25 cellular contexts compared by ENCODE assay signal in genomic region chr2:30803281-30803680, GRCh38. TPM values are rescaled to one million over a fixed set of nuclear protein-coding genes. Genes with fewer than 3 reads are reported as not detected.
DNase-seq lines count a peak whose midpoint lies in the region; ATAC-seq, FAIRE-seq and TF ChIP-seq lines count a peak whose summit lies in the region.
"Had no signal": no experiment of that assay in that cellular context is flagged by ENCODE, and none has a peak within 500 bp of the region (broad histone marks: within the 10 kb centered on the region; RNA-seq: fewer than 3 reads in every experiment).

No MANE protein-coding gene starts in this region.

- DNase-seq in HepG2 (ENCODE audit: low spot score) (no peak), right lobe of liver (no peak), WERI-Rb-1 (no peak), neuronal stem cell (ENCODE audit: low spot score) (no peak), A172 (ENCODE audit: low spot score) (no peak)
- no peak for DNase-seq in CD4-positive, alpha-beta T cell
- DNase-seq: AML-193; Calu3; KG1; MG63; NCI-H446; NCI-H524 treated with DMSO at 0.1 percent for 48 hours; NCI-H82; NK-92 treated with Interleukin-12 subunit alpha and Interleukin-12 subunit beta, amount 100 ng/mL, for 24 hours; SHP77 had no signal

- no peak overlapping the region for H3K27ac Mint-ChIP-seq in CD4-positive, alpha-beta T cell
- H3K27ac Mint-ChIP-seq: CD14-positive monocyte had no signal

- TF ChIP-seq POLR2A in HepG2 (IDR thresholded peaks at IDR 0.05; ENCODE audit: insufficient read depth in 1 of 2, low read depth in 2 of 2, low read length in 2 of 2) (no peak), right lobe of liver (IDR thresholded peaks at IDR 0.05) (no peak)

- no peak overlapping the region for H3K23ac ChIP-seq in neuronal stem cell (ENCODE audit: low read depth, low read length, poor library complexity)

- no peak for FAIRE-seq in HepG2 (lab: Jason Lieb, UNC)
- FAIRE-seq: A204.1, GM18507, H54, HTR-8/SVneo had no signal

- H3K4me1 ChIP-seq in HepG2 (ENCODE audit: insufficient read depth, low read length) (no peaks in the 10 kb centered on the region), right lobe of liver (peaks cover 0 to 14% (median 0%) of the 10 kb centered on the region in 4 donors), neuronal stem cell (ENCODE audit: control insufficient read depth in 2 of 2, insufficient read depth in 1 of 2, low read depth in 1 of 2, low read length in 2 of 2) (peaks cover 0 to 4% of the 10 kb centered on the region in 2 donors)

- no peaks in the 10 kb centered on the region for H3K79me1 ChIP-seq in neuronal stem cell (ENCODE audit: low read depth, low read length)

- H3K9ac ChIP-seq in HepG2 (ENCODE audit: insufficient read depth, low read depth, low read length): no peak overlapping the region
- H3K9ac ChIP-seq in neuronal stem cell (ENCODE audit: low read depth, low read length, poor library complexity): no peak overlapping the region

- H3K4ac ChIP-seq in neuronal stem cell (ENCODE audit: low read length): no peak overlapping the region

- no peaks in the 10 kb centered on the region for H4K20me1 ChIP-seq in HepG2 (ENCODE audit: insufficient read depth, low read length)

- ATAC-seq in HepG2 (peak; percentile 32; the same call in 1 of the 3 replicates), right lobe of liver (no peak), HG02763 (IDR thresholded peaks at IDR 0.05; ENCODE audit: unreplicated experiment) (no peak)
- no peak for ATAC-seq in CD4-positive, alpha-beta T cell (ENCODE audit: poor library complexity)
- ATAC-seq: Panc1 had no signal

- H4K91ac ChIP-seq in neuronal stem cell (ENCODE audit: low read depth, low read length, poor library complexity): no peak overlapping the region

- H3K27me3 ChIP-seq in HepG2 (ENCODE audit: control insufficient read depth in 1 of 2, insufficient read depth in 2 of 2, low read length in 2 of 2) (peaks cover 0 to 22% of the 10 kb centered on the region in 2 experiments; a peak in 2 of 5 replicates), right lobe of liver (no peaks in the 10 kb centered on the region), WERI-Rb-1 (ENCODE audit: insufficient read depth, low read depth, severe bottlenecking) (no peaks in the 10 kb centered on the region), neuronal stem cell (ENCODE audit: control insufficient read depth in 3 of 3, insufficient read depth in 3 of 3, low read depth in 1 of 3, low read length in 3 of 3) (no peaks in the 10 kb centered on the region)
- H3K27me3 ChIP-seq in CD4-positive, alpha-beta T cell (ENCODE audit: control insufficient read depth, insufficient read depth, low read length): peaks cover 5% of the 10 kb centered on the region

- TF ChIP-seq EP300 in HepG2 (IDR thresholded peaks at IDR 0.05; ENCODE audit: low read depth in 2 of 2, low read length in 2 of 2) (no peak), HepG2 (CRISPR knock-in tag; IDR thresholded peaks at IDR 0.05; ENCODE audit: borderline replicate concordance) (no peak)

- H3K4me3 Mint-ChIP-seq in CD4-positive, alpha-beta T cell: no peak overlapping the region
- H3K4me3 Mint-ChIP-seq: CD14-positive monocyte had no signal

- 11% methylated on average over 5 of the region's 6 CpGs for WGBS in HepG2 (ENCODE audit: low lambda C conversion rate)
- 70% methylated on average over 2 of the region's 6 CpGs for WGBS in right lobe of liver (ENCODE audit: insufficient coverage, low coverage, low lambda C conversion rate, missing lambda C conversion rate)
- no CpG with 5 or more reads among the region's 6 CpGs for WGBS in neuronal stem cell (ENCODE audit: extremely low coverage in 2 of 2, insufficient read length in 2 of 2, insufficient replicate concordance in 1 of 2), 2 donors

- H2AFZ ChIP-seq in HepG2 (ENCODE audit: low read length) (no peak overlapping the region), neuronal stem cell (ENCODE audit: low read length) (no peak overlapping the region)

- CTCF ChIA-PET in HepG2 (lab: Yijun Ruan, JAX; ENCODE audit: low intra/inter-chr PET ratio, low total read pairs): no interaction called here
- CTCF ChIA-PET in CD4-positive, alpha-beta T cell (lab: Charles Lee): no interaction called here

- BruUV-seq in HepG2 (replicated peaks; lab: Mats Ljungman, UMichigan): no TSS peak

- in situ Hi-C loops in HepG2 (cut with HindIII; ENCODE audit: extremely low pct_ligation_motif_present, low pct_unique_long_range_greater_than_20kb): no loop called here

- TF ChIP-seq CTCF in HepG2 (CRISPR knock-in tag; IDR thresholded peaks at IDR 0.05) (no peak), right lobe of liver (IDR thresholded peaks at IDR 0.05) (no peak), WERI-Rb-1 (IDR thresholded peaks at IDR 0.05; ENCODE audit: low read depth, low read length) (peak; percentile 26; the same call in 1 of the 2 replicates)
- no peak for TF ChIP-seq CTCF in CD4-positive, alpha-beta T cell (IDR thresholded peaks at IDR 0.05)

- no peak overlapping the region for H2BK5ac ChIP-seq in neuronal stem cell (ENCODE audit: low read length)

- H3K4me3 ChIP-seq in HepG2 (replicated peaks in 1 of 3; ENCODE audit: insufficient read depth in 1 of 3, low read depth in 2 of 3, low read length in 3 of 3) (no peak overlapping the region), right lobe of liver (no peak overlapping the region), WERI-Rb-1 (ENCODE audit: low read depth, low read length) (no peak overlapping the region), neuronal stem cell (ENCODE audit: low read length in 2 of 2) (peak overlapping the region in 1 of 2 donors; percentile 26)
- H3K4me3 ChIP-seq: MG63 had no signal

- H3K27ac ChIP-seq in HepG2 (ENCODE audit: extremely low read length, insufficient read depth, low read length) (no peak overlapping the region), right lobe of liver (peak overlapping the region in 1 of 3 donors; percentile 38), WERI-Rb-1 (no peak overlapping the region), neuronal stem cell (replicated peaks; ENCODE audit: low read length) (no peak overlapping the region), temporal lobe (ENCODE audit: low read depth, low read length) (peak overlapping the region; percentile 72)
- H3K27ac ChIP-seq in CD4-positive, alpha-beta T cell (ENCODE audit: low read depth, low read length): no peak overlapping the region
- H3K27ac ChIP-seq: RWPE1 had no signal

- peak overlapping the region; percentile 78 for H3K18ac ChIP-seq in neuronal stem cell (ENCODE audit: low read length)

- H2AK5ac ChIP-seq in neuronal stem cell (ENCODE audit: low read depth, low read length): no peak overlapping the region

- no peaks in the 10 kb centered on the region for H3K9me3 Mint-ChIP-seq in CD4-positive, alpha-beta T cell
- H3K9me3 Mint-ChIP-seq: CD14-positive monocyte had no signal

- TF ChIP-seq RAD21 in HepG2 (CRISPR knock-in tag; IDR thresholded peaks at IDR 0.05): no peak

- peaks cover 10% of the 10 kb centered on the region for H3K4me1 Mint-ChIP-seq in CD4-positive, alpha-beta T cell (ENCODE audit: low read depth)

- POLR2A ChIA-PET in HepG2 (lab: Yijun Ruan, JAX): no interaction called here
- POLR2A ChIA-PET in CD4-positive, alpha-beta T cell (lab: Charles Lee): no interaction called here

- intact Hi-C loops in HepG2 (cut with micrococcal nuclease; ENCODE audit: unreplicated experiment): no loop called here
- intact Hi-C loops in right lobe of liver (cut with DNase I): no loop called here
- intact Hi-C loops in CD4-positive, alpha-beta T cell (cut with DNase I, micrococcal nuclease): no loop called here

- H4K8ac ChIP-seq in neuronal stem cell (ENCODE audit: low read depth, low read length): no peak overlapping the region

- no peaks in the 10 kb centered on the region for H3K79me2 ChIP-seq in HepG2 (ENCODE audit: insufficient read depth, low read length)

- H3K9me3 ChIP-seq in HepG2 (ENCODE audit: low read length): no peaks in the 10 kb centered on the region
- no peaks in the 10 kb centered on the region for H3K9me3 ChIP-seq in right lobe of liver
- no peaks in the 10 kb centered on the region for H3K9me3 ChIP-seq in WERI-Rb-1 (ENCODE audit: severe bottlenecking)
- no peaks in the 10 kb centered on the region for H3K9me3 ChIP-seq in neuronal stem cell (replicated peaks in 1 of 2; ENCODE audit: control insufficient read depth in 2 of 2, insufficient read depth in 1 of 2, low read depth in 1 of 2, low read length in 2 of 2)
- H3K9me3 ChIP-seq in CD4-positive, alpha-beta T cell (ENCODE audit: control insufficient read depth, low read length): no peaks in the 10 kb centered on the region
- H3K9me3 ChIP-seq: MG63 had no signal

- no peaks in the 10 kb centered on the region for H3K36me3 ChIP-seq in HepG2 (replicated peaks in 1 of 2; ENCODE audit: control insufficient read depth in 1 of 2, insufficient read depth in 2 of 2, low read length in 2 of 2)
- no peaks in the 10 kb centered on the region for H3K36me3 ChIP-seq in right lobe of liver
- H3K36me3 ChIP-seq in WERI-Rb-1: no peaks in the 10 kb centered on the region
- no peaks in the 10 kb centered on the region for H3K36me3 ChIP-seq in neuronal stem cell (replicated peaks in 1 of 2; ENCODE audit: control insufficient read depth in 2 of 2, insufficient read depth in 2 of 2, low read length in 2 of 2)
- H3K36me3 ChIP-seq: MG63 had no signal

- peak overlapping the region; percentile 66 for H3K14ac ChIP-seq in neuronal stem cell (ENCODE audit: low read length)

- no peak overlapping the region for H2BK120ac ChIP-seq in neuronal stem cell (ENCODE audit: low read depth, low read length)

- peaks cover 25% of the 10 kb centered on the region for H3K27me3 Mint-ChIP-seq in CD4-positive, alpha-beta T cell

- H2BK12ac ChIP-seq in neuronal stem cell (ENCODE audit: low read length): no peak overlapping the region

- peak overlapping the region; percentile 52 for H2BK15ac ChIP-seq in neuronal stem cell (ENCODE audit: low read length)

- H3K4me2 ChIP-seq in HepG2 (ENCODE audit: low read depth, low read length) (no peak overlapping the region), neuronal stem cell (ENCODE audit: insufficient read depth, low read length, poor library complexity, severe bottlenecking) (no peak overlapping the region)

- no peaks in the 10 kb centered on the region for H3K36me3 Mint-ChIP-seq in CD4-positive, alpha-beta T cell (ENCODE audit: low read depth)
- H3K36me3 Mint-ChIP-seq: CD14-positive monocyte had no signal

RNA-seq across cellular contexts. Expression of gene CAPN13, which starts 4.0 kb away (rescaled TPM):
- total RNA-seq in HepG2 (2016; rRNA removed; fragmentation: Illumina TruSeq; extraction: Trizol) (not detected in 2 replicates), right lobe of liver (1 to 10 TPM in 2 of 6 experiments, under 1 TPM in 2, not detected in 2; 0.09 to 3.8 (median 1.00) TPM), temporal lobe (0.25 TPM)
- total RNA-seq in HepG2 (2016; cell fraction: cytosol; rRNA removed; fragmentation: Illumina TruSeq; extraction: Trizol; ENCODE audit: low read depth): not detected in 2 replicates
- total RNA-seq in HepG2 (2016; cell fraction: insoluble cytoplasmic fraction; rRNA removed; fragmentation: Illumina TruSeq; extraction: Trizol): not detected in 2 replicates
- total RNA-seq in HepG2 (2016; cell fraction: membrane; rRNA removed; fragmentation: Illumina TruSeq; extraction: Trizol): not detected in 2 replicates
- total RNA-seq in HepG2 (2016; cell fraction: nucleus; rRNA removed; fragmentation: Illumina TruSeq; extraction: Trizol): not detected in 2 replicates
- not detected in 2 replicates for polyA plus RNA-seq in HepG2 (2011; rRNA removed)
- polyA plus RNA-seq in HepG2 (2011; cell fraction: cytosol; rRNA removed): not detected in 2 replicates
- not detected in 2 replicates for polyA plus RNA-seq in HepG2 (2011; cell fraction: nucleus; rRNA removed)
- polyA plus RNA-seq in HepG2 (2012): not detected in 2 replicates
- polyA plus RNA-seq in HepG2 (2016; cell fraction: cytosol; fragmentation: Illumina TruSeq; extraction: Trizol; ENCODE audit: low read depth): not detected in 2 replicates
- not detected in 2 replicates for polyA plus RNA-seq in HepG2 (2016; cell fraction: insoluble cytoplasmic fraction; fragmentation: Illumina TruSeq; extraction: Trizol; ENCODE audit: low read depth)
- polyA plus RNA-seq in HepG2 (2016; cell fraction: membrane; fragmentation: Illumina TruSeq; extraction: Trizol; ENCODE audit: low read depth): not detected in 2 replicates
- not detected in 2 replicates for polyA plus RNA-seq in HepG2 (2016; cell fraction: nucleus; fragmentation: Illumina TruSeq; extraction: Trizol; ENCODE audit: insufficient read depth, low read depth)
- polyA minus RNA-seq in HepG2 (2011; rRNA and poly(A)+ RNA removed; ENCODE audit: low replicate concordance): not detected in 2 replicates
- polyA minus RNA-seq in HepG2 (2011; cell fraction: cytosol; rRNA and poly(A)+ RNA removed): not detected in 2 replicates
- not detected in 2 replicates for polyA minus RNA-seq in HepG2 (2011; cell fraction: nucleus; rRNA and poly(A)+ RNA removed)
- not detected for polyA plus RNA-seq in neuronal stem cell (2013, experiment 1 of 2)
- polyA plus RNA-seq in neuronal stem cell (2013, experiment 2 of 2): not detected
- total RNA-seq in CD4-positive, alpha-beta T cell: not detected
- not detected in 2 replicates for total RNA-seq in A172 (2014; rRNA removed; shearing (Covaris generic))
- total RNA-seq: SK-MEL-5 had no signal
- polyA plus RNA-seq: CD14-positive monocyte had no signal
